ENCODE assay signal across 12 cellular contexts in the genomic region with DNA sequence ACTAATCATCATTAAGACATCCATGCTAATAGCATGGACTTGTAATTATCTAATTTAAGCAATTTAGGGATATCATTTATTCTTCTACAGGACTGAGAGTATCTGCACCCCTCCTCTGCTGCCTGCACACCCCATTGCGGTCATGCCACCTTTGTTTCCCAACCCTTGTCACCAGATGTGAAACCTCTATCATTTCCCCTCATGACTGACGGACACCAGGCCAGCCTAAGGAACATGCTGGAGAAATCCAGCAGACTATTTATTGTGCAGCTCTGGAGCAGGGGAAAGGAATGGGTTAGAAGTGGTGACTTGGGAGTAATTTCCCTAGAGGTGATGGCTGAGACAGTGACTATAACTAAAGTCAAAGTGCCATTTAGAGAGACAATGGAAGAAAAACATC. TPM values are rescaled to one million over a fixed set of nuclear protein-coding genes. Genes with fewer than 3 reads are reported as not detected.
DNase-seq lines count a peak whose midpoint lies in the region; ATAC-seq and TF ChIP-seq lines count a peak whose summit lies in the region.
"Had no signal": no experiment of that assay in that cellular context is flagged by ENCODE, and none has a peak within 500 bp of the region (broad histone marks: within the 10 kb centered on the region; RNA-seq: fewer than 3 reads in every experiment).

No MANE protein-coding gene starts in this region.

- CTCF ChIA-PET in activated CD4-positive, alpha-beta T cell treated with anti-CD3 and anti-CD28 coated beads for 36 hours (lab: Charles Lee), result interaction anchor here (0.5 to 2.3 kb wide), 9 partner anchors 14 to 623 kb away, joined by 3 to 9 read pairs (median 4); no protein-coding TSS in a partner anchor
- CTCF ChIA-PET in T-cell (lab: Charles Lee), result interaction anchor here (0.6 to 1.1 kb wide), 5 partner anchors 9 to 443 kb away, joined by 3 to 8 read pairs (median 7); partner anchors contain the start of gene HSDL2 (in 1 of the 2)

- peaks cover 11% of the 10 kb centered on the region for H3F3A ChIP-seq in smooth muscle cell (ENCODE audit: low read depth)

- H3K4me3 ChIP-seq in fibroblast of lung (replicated peaks in 1 of 4; ENCODE audit: control extremely low read depth in 1 of 4, insufficient read depth in 1 of 4, low read depth in 3 of 4, low read length in 4 of 4) (no peak overlapping the region), smooth muscle cell (no peak overlapping the region)
- H3K4me3 ChIP-seq: A549 had no signal

- peaks cover 10% of the 10 kb centered on the region for H3K79me2 ChIP-seq in fibroblast of lung (ENCODE audit: control insufficient read depth, insufficient read depth, low read length)
- no peaks in the 10 kb centered on the region for H3K79me2 ChIP-seq in smooth muscle cell (ENCODE audit: low read depth)

- ATAC-seq in activated CD4-positive, alpha-beta T cell treated with anti-CD3 and anti-CD28 coated beads for 36 hours, result no peak
- ATAC-seq in T-cell (replicated peaks in 1 of 4), result peak in 1 of 4 experiments; percentile 6

- peak overlapping the region; percentile 9 for H3K9ac ChIP-seq in fibroblast of lung (ENCODE audit: insufficient read depth, low read length)
- H3K9ac ChIP-seq in smooth muscle cell (ENCODE audit: low read depth), result no peak overlapping the region
- H3K9ac ChIP-seq: SK-N-SH had no signal

- POLR2A ChIA-PET in activated CD4-positive, alpha-beta T cell treated with anti-CD3 and anti-CD28 coated beads for 36 hours (lab: Charles Lee), result interaction anchor here (0.5 to 1.3 kb wide), 3 partner anchors 41 to 932 kb away, joined by 3 to 4 read pairs (median 3); partner anchors contain the start of gene UGCG
- POLR2A ChIA-PET in T-cell (lab: Charles Lee), result interaction anchor here in 1 of 2 donors (0.5 kb wide), 2 partner anchors 19 to 42 kb away, joined by 3 to 5 read pairs; no protein-coding TSS in a partner anchor

- no peaks in the 10 kb centered on the region for H3K9me3 Mint-ChIP-seq in activated CD4-positive, alpha-beta T cell treated with anti-CD3 and anti-CD28 coated beads for 36 hours (ENCODE audit: low read depth)
- peaks cover 0 to 9% (median 0%) of the 10 kb centered on the region in 3 donors for H3K9me3 Mint-ChIP-seq in T-cell

- H3K27me3 ChIP-seq in fibroblast of lung (ENCODE audit: control insufficient read depth, insufficient read depth, low read length) (no peaks in the 10 kb centered on the region), smooth muscle cell (ENCODE audit: low read depth) (no peaks in the 10 kb centered on the region)

- DNase-seq in activated CD4-positive, alpha-beta T cell treated with anti-CD3 and anti-CD28 coated beads for 36 hours, result no peak
- no peak for DNase-seq in activated CD4-positive, alpha-beta T cell treated with anti-CD3 and anti-CD28 coated beads for 48 hours
- DNase-seq in T-cell (no peak), fibroblast of lung (ENCODE audit: low read depth in 2 of 2) (no peak), smooth muscle cell (lab: John Stamatoyannopoulos, UW; ENCODE audit: unreplicated experiment) (no peak), NCI-H446 (lab: John Stamatoyannopoulos, UW) (no peak), NCI-H2081 (lab: John Stamatoyannopoulos, UW) (no peak)
- no peak for DNase-seq in activated CD8-positive, alpha-beta memory T cell treated with anti-CD3 and anti-CD28 coated beads for 24 hours
- DNase-seq: islet precursor cell, NCI-H524, SK-N-SH had no signal

- H3K9me3 ChIP-seq in fibroblast of lung (ENCODE audit: control insufficient read depth, insufficient read depth, low read depth, low read length), result no peaks in the 10 kb centered on the region
- no peaks in the 10 kb centered on the region for H3K9me3 ChIP-seq in smooth muscle cell (replicated peaks; ENCODE audit: low read depth)
- H3K9me3 ChIP-seq: A549, SK-N-SH had no signal

- no peak for TF ChIP-seq CTCF in fibroblast of lung (conservative IDR thresholded peaks at IDR 0.05 in 1 of 2, IDR thresholded peaks at IDR 0.05 in 1 of 2; ENCODE audit: low read depth in 1 of 2, low read length in 2 of 2)
- TF ChIP-seq CTCF in smooth muscle cell (IDR thresholded peaks at IDR 0.05; ENCODE audit: borderline replicate concordance, insufficient read depth, poor library complexity, severe bottlenecking), result no peak

- intact Hi-C loops in activated CD4-positive, alpha-beta T cell treated with anti-CD3 and anti-CD28 coated beads for 36 hours (cut with DNase I, micrococcal nuclease), result no loop called here

- H3K27ac ChIP-seq in fibroblast of lung (ENCODE audit: insufficient read depth, low read length), result peak overlapping the region; percentile 75
- peak overlapping the region; percentile 2 for H3K27ac ChIP-seq in smooth muscle cell (ENCODE audit: low read depth)
- H3K27ac ChIP-seq: A549 had no signal

- H4K20me1 ChIP-seq in fibroblast of lung (ENCODE audit: control insufficient read depth, extremely low read depth, insufficient read depth, low read length), result no peaks in the 10 kb centered on the region
- H4K20me1 ChIP-seq in smooth muscle cell (ENCODE audit: low read depth), result no peaks in the 10 kb centered on the region

- H3K27me3 Mint-ChIP-seq in activated CD4-positive, alpha-beta T cell treated with anti-CD3 and anti-CD28 coated beads for 36 hours, result no peaks in the 10 kb centered on the region
- no peaks in the 10 kb centered on the region for H3K27me3 Mint-ChIP-seq in T-cell

- peak overlapping the region; percentile 26 for H3K4me2 ChIP-seq in fibroblast of lung (ENCODE audit: extremely low read depth, insufficient read depth, low read length)
- peak overlapping the region; percentile 25 for H3K4me2 ChIP-seq in smooth muscle cell
- H3K4me2 ChIP-seq: A549, SK-N-SH had no signal

- H3K36me3 Mint-ChIP-seq in activated CD4-positive, alpha-beta T cell treated with anti-CD3 and anti-CD28 coated beads for 36 hours (ENCODE audit: low read depth), result peaks cover 22% of the 10 kb centered on the region
- peaks cover 31% of the 10 kb centered on the region for H3K36me3 Mint-ChIP-seq in T-cell

- H3K36me3 ChIP-seq in fibroblast of lung (ENCODE audit: control insufficient read depth, insufficient read depth, low read length) (peaks cover 4% of the 10 kb centered on the region), smooth muscle cell (ENCODE audit: low read depth) (peaks cover 4% of the 10 kb centered on the region)

- H3K4me1 ChIP-seq in fibroblast of lung (ENCODE audit: control insufficient read depth, extremely low read depth, insufficient read depth, low read length), result peaks cover 25% of the 10 kb centered on the region
- H3K4me1 ChIP-seq in smooth muscle cell (ENCODE audit: low read depth), result no peaks in the 10 kb centered on the region
- H3K4me1 ChIP-seq: A549 had no signal

- H3K4me3 Mint-ChIP-seq in activated CD4-positive, alpha-beta T cell treated with anti-CD3 and anti-CD28 coated beads for 36 hours, result no peak overlapping the region
- H3K4me3 Mint-ChIP-seq in T-cell, result peak overlapping the region in 2 of 3 donors; percentile 63 to 68

- WGBS in smooth muscle cell (ENCODE audit: low lambda C conversion rate), result 61% methylated on average over 2 of the region's 2 CpGs

- peaks cover 23% of the 10 kb centered on the region for H3K4me1 Mint-ChIP-seq in activated CD4-positive, alpha-beta T cell treated with anti-CD3 and anti-CD28 coated beads for 36 hours
- H3K4me1 Mint-ChIP-seq in T-cell, result peaks cover 24 to 36% (median 31%) of the 10 kb centered on the region in 3 donors

- H2AFZ ChIP-seq in fibroblast of lung (ENCODE audit: low read length) (no peak overlapping the region), smooth muscle cell (ENCODE audit: low read depth) (no peak overlapping the region)

- peak overlapping the region; percentile 86 for H3K27ac Mint-ChIP-seq in activated CD4-positive, alpha-beta T cell treated with anti-CD3 and anti-CD28 coated beads for 36 hours
- peak overlapping the region; percentile 86 to 94 for H3K27ac Mint-ChIP-seq in T-cell

RNA-seq across cellular contexts. Expression of gene UGCG, which starts 40.7 kb away (rescaled TPM):
- total RNA-seq in activated CD4-positive, alpha-beta T cell treated with anti-CD3 and anti-CD28 coated beads for 36 hours, result 10 to 100 TPM; 12.7 to 14.2 TPM
- 10 to 100 TPM; 20.1 to 41.6 (median 24.1) TPM for total RNA-seq in T-cell
- 90.7 and 143 TPM in 2 replicates for total RNA-seq in fibroblast of lung
- polyA plus RNA-seq in fibroblast of lung, result 117 and 260 TPM in 2 replicates
- polyA plus RNA-seq in fibroblast of lung (2012), result 55.0 and 121 TPM in 2 replicates
- 10.1 and 27.7 TPM in 2 replicates for polyA minus RNA-seq in fibroblast of lung (ENCODE audit: low replicate concordance)
- total RNA-seq in smooth muscle cell, result 34.0 and 56.0 TPM in 2 replicates
- 18.8 and 21.3 TPM in 2 replicates for polyA plus RNA-seq in smooth muscle cell
